In the genomic region with DNA sequence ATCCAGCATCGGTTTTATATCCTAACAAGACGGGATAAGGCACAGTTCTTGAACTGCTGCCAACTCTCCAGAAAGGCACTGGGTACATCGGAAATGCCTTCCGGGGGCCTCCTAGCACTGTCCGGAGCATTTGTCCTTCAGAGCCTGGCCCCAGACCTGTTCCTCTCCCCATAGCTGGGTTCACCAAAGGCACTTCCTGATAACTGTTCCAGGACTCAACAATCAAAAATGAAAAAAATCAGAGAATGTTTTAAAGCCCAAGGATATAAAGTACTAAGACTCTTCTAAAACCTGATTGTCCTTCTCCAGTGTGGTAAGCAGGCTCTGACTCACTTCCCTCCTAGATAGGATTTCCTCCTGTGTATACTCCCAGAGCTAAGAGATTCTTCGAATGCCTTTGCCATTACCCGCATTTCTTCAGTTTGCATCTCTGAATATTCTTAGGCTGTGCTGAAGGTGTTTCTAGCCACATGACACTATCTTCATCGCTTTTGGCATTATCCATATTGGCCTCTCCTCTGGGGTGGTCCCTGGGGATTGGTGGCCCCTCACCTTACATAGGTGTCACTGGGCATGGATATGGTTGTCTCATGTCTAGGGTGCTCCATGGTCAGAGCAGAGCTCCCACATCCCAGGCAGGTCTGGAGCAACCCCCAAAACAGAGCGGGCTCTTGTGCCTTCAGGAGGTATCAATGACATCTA, we compare ENCODE assay signal across 10 cellular contexts.
DNase-seq lines count a peak whose midpoint lies in the region; ATAC-seq and FAIRE-seq lines count a peak whose summit lies in the region.
"Had no signal": no experiment of that assay in that cellular context is flagged by ENCODE, and none has a peak within 500 bp of the region (broad histone marks: within the 10 kb centered on the region; RNA-seq: fewer than 3 reads in every experiment).

No MANE protein-coding gene starts in this region.

- H3K9me3 ChIP-seq in HUES48 (ENCODE audit: control insufficient read depth, insufficient read depth, low read length) (no peaks in the 10 kb centered on the region), small intestine (ENCODE audit: control insufficient read depth, low read depth) (no peaks in the 10 kb centered on the region)
- H3K9me3 ChIP-seq in effector memory CD4-positive, alpha-beta T cell (ENCODE audit: control insufficient read depth, low read length), result no peaks in the 10 kb centered on the region
- H3K9me3 ChIP-seq: Caco-2 had no signal

- ATAC-seq in HG02610 (IDR thresholded peaks at IDR 0.05; ENCODE audit: unreplicated experiment), result no peak

- H3K4me1 ChIP-seq in HUES48 (ENCODE audit: control insufficient read depth, insufficient read depth, low read length) (peaks cover 33% of the 10 kb centered on the region), small intestine (ENCODE audit: control insufficient read depth in 2 of 2, insufficient read depth in 1 of 2, low read depth in 1 of 2, low read length in 1 of 2) (no peaks in the 10 kb centered on the region)
- no peaks in the 10 kb centered on the region for H3K4me1 ChIP-seq in effector memory CD4-positive, alpha-beta T cell (ENCODE audit: control insufficient read depth, insufficient read depth, low read length, poor library complexity, severe bottlenecking)

- peak overlapping the region; percentile 50 for H3K9ac ChIP-seq in HUES48 (ENCODE audit: low read depth, low read length)

- in situ Hi-C loops in T47D (cut with HindIII; ENCODE audit: low pct_unique_long_range_greater_than_20kb, low sequenced_read_pairs), result no loop called here

- H3K4me3 ChIP-seq in HUES48 (ENCODE audit: low read depth, low read length) (no peak overlapping the region), small intestine (ENCODE audit: low read depth in 1 of 2, low read length in 2 of 2) (no peak overlapping the region)
- H3K4me3 ChIP-seq in effector memory CD4-positive, alpha-beta T cell (ENCODE audit: insufficient read depth, low read depth, low read length, poor library complexity, severe bottlenecking), result no peak overlapping the region

- DNase-seq in T47D (ENCODE audit: low read depth in 1 of 2, low spot score in 1 of 2) (peak; percentile 24 to 54), iris pigment epithelial cell (ENCODE audit: low read depth) (peak; percentile 99), small intestine (no peak)
- DNase-seq in effector memory CD4-positive, alpha-beta T cell, result no peak
- DNase-seq in activated T-cell treated with anti-CD3 and anti-CD28 coated beads, Interleukin-2, amount 50 U/mL, for 1 hour, result no peak
- DNase-seq: activated naive CD4-positive, alpha-beta T cell treated with anti-CD3 and anti-CD28 coated beads, Interleukin-2, amount 50 U/mL, for 16 hours had no signal

- FAIRE-seq in A204.1 (lab: Jason Lieb, UNC) (peak; percentile 99), small intestine (lab: Jason Lieb, UNC) (no peak)

- H3K27me3 ChIP-seq in HUES48 (ENCODE audit: control insufficient read depth, insufficient read depth, low read length), result no peaks in the 10 kb centered on the region; the same call in 1 of the 2 replicates
- no peaks in the 10 kb centered on the region for H3K27me3 ChIP-seq in small intestine (ENCODE audit: control insufficient read depth in 2 of 2, insufficient read depth in 2 of 2, low read length in 2 of 2)
- H3K27me3 ChIP-seq in effector memory CD4-positive, alpha-beta T cell (replicated peaks; ENCODE audit: control insufficient read depth, insufficient read depth, low read length, poor library complexity, severe bottlenecking), result no peaks in the 10 kb centered on the region

- H3K27ac ChIP-seq in HUES48 (ENCODE audit: low read depth, low read length) (peak overlapping the region; percentile 92), small intestine (ENCODE audit: low read depth in 1 of 2, low read length in 1 of 2) (peak overlapping the region in 1 of 2 donors; percentile 64)
- no peak overlapping the region for H3K27ac ChIP-seq in effector memory CD4-positive, alpha-beta T cell (ENCODE audit: insufficient read depth, low read length, poor library complexity, severe bottlenecking)

- H3K36me3 ChIP-seq in HUES48 (ENCODE audit: control insufficient read depth, insufficient read depth, low read length), result no peaks in the 10 kb centered on the region
- H3K36me3 ChIP-seq in small intestine (ENCODE audit: control insufficient read depth in 2 of 2, insufficient read depth in 2 of 2, low read length in 2 of 2), result no peaks in the 10 kb centered on the region
- H3K36me3 ChIP-seq in effector memory CD4-positive, alpha-beta T cell (ENCODE audit: control insufficient read depth, insufficient read depth, low read length), result no peaks in the 10 kb centered on the region

- WGBS in small intestine, 3 donors, result 74 to 87% (median 86%) methylated on average over 9 of the region's 9 CpGs

Comparison
In these comparisons a context has a peak if more than half of its experiments do, and no peak if none do; other contexts are left out.
1. DNase-seq: peak in T47D (2 of 2) and iris pigment epithelial cell (single experiment); none in small intestine (single experiment), effector memory CD4-positive, alpha-beta T cell (0 of 3) and activated T-cell treated with anti-CD3 and anti-CD28 coated beads, Interleukin-2, amount 50 U/mL, for 1 hour (single experiment).